ENCODE assay signal across 8 cellular contexts in genomic region chr13:112605531-112605990, GRCh38. TPM values are rescaled to one million over a fixed set of nuclear protein-coding genes. Genes with fewer than 3 reads are reported as not detected.
A peak's percentile ranks its signal among the peaks of the same experiment; 100 is the strongest.
DNase-seq lines count a peak whose midpoint lies in the region; ATAC-seq, FAIRE-seq and TF ChIP-seq lines count a peak whose summit lies in the region.

No MANE protein-coding gene starts in this region.

- POLR2A ChIA-PET in naive thymus-derived CD8-positive, alpha-beta T cell (lab: Charles Lee), result interaction anchor here (1.5 kb wide), 1 partner anchor 18 kb away, joined by 7 read pairs; the partner anchor contains the start of gene TUBGCP3

- no peaks in the 10 kb centered on the region for H3K27me3 ChIP-seq in colonic mucosa

- DNase-seq in AG10803 (ENCODE audit: low read depth) (peak; percentile 27), colonic mucosa (no peak), NCI-H2107 (lab: John Stamatoyannopoulos, UW) (no peak), GM19239 (ENCODE audit: insufficient read length, low spot score) (no peak), NCI-H1694 treated with DMSO at 0.1 percent for 48 hours (lab: John Stamatoyannopoulos, UW) (no peak)
- DNase-seq in naive thymus-derived CD8-positive, alpha-beta T cell, result no peak
- DNase-seq in activated CD4-positive, CD25-positive, alpha-beta regulatory T cell treated with anti-CD3 and anti-CD28 coated beads, Interleukin-2, amount 50 U/mL, for 72 hours, result no peak

- no peaks in the 10 kb centered on the region for H3K36me3 ChIP-seq in colonic mucosa

- FAIRE-seq in GM19239 (lab: Jason Lieb, UNC), result no peak

- H3K27me3 Mint-ChIP-seq in IgD-negative memory B cell, result peaks cover 8% of the 10 kb centered on the region
- peaks cover 10 to 22% (median 21%) of the 10 kb centered on the region in 5 donors for H3K27me3 Mint-ChIP-seq in naive thymus-derived CD8-positive, alpha-beta T cell

- H3K4me1 ChIP-seq in colonic mucosa, result no peaks in the 10 kb centered on the region

- H3K9me3 Mint-ChIP-seq in IgD-negative memory B cell, result no peaks in the 10 kb centered on the region
- H3K9me3 Mint-ChIP-seq in naive thymus-derived CD8-positive, alpha-beta T cell, result no peaks in the 10 kb centered on the region

- H3K36me3 Mint-ChIP-seq in IgD-negative memory B cell, result no peaks in the 10 kb centered on the region
- H3K36me3 Mint-ChIP-seq in naive thymus-derived CD8-positive, alpha-beta T cell, result no peaks in the 10 kb centered on the region

- peaks cover 0 to 9% (median 8%) of the 10 kb centered on the region in 3 donors for H3K4me1 Mint-ChIP-seq in IgD-negative memory B cell
- H3K4me1 Mint-ChIP-seq in naive thymus-derived CD8-positive, alpha-beta T cell, result peaks cover 3 to 10% (median 8%) of the 10 kb centered on the region in 4 donors

- peak overlapping the region in 1 of 3 donors; percentile 60 for H3K27ac Mint-ChIP-seq in IgD-negative memory B cell
- peak overlapping the region in 1 of 10 donors; percentile 22 for H3K27ac Mint-ChIP-seq in naive thymus-derived CD8-positive, alpha-beta T cell

- no peak overlapping the region for H3K27ac ChIP-seq in colonic mucosa

- H3K9me3 ChIP-seq in colonic mucosa, result no peaks in the 10 kb centered on the region

- H3K9ac ChIP-seq in colonic mucosa (ENCODE audit: low read depth in 2 of 2, low read length in 2 of 2), result no peak overlapping the region

- ATAC-seq in naive thymus-derived CD8-positive, alpha-beta T cell, result peak in 1 of 2 donors; percentile 10

- peak overlapping the region; percentile 78 to 87 (median 83) for H3K4me3 Mint-ChIP-seq in IgD-negative memory B cell
- H3K4me3 Mint-ChIP-seq in naive thymus-derived CD8-positive, alpha-beta T cell, result peak overlapping the region; percentile 75 to 89 (median 85)

- intact Hi-C loops in colonic mucosa (cut with DNase I), result loop anchor here (5.0 kb wide), 1 partner anchor 1133 kb away; no protein-coding TSS in a partner anchor

- H3K4me3 ChIP-seq in AG10803 (ENCODE audit: low read length) (peak overlapping the region; percentile 70), colonic mucosa (peak overlapping the region; percentile 32)

- TF ChIP-seq CTCF in AG10803 (conservative IDR thresholded peaks at IDR 0.05; ENCODE audit: low read length) (no peak), colonic mucosa (IDR thresholded peaks at IDR 0.05) (no peak)

RNA-seq across cellular contexts. Expression of gene TUBGCP3, which starts 17.6 kb away (rescaled TPM):
- polyA plus RNA-seq in IgD-negative memory B cell, result 17.9 TPM
- total RNA-seq in colonic mucosa, result 10 to 100 TPM; 24.9 to 39.4 TPM
- total RNA-seq in naive thymus-derived CD8-positive, alpha-beta T cell, result 10 to 100 TPM; 46.0 to 48.6 TPM
- polyA plus RNA-seq in naive thymus-derived CD8-positive, alpha-beta T cell, result 10 to 100 TPM in 2 of 3 donors, 1 to 10 TPM in 1; 8.5 to 14.6 (median 10.6) TPM
